In the genomic region with DNA sequence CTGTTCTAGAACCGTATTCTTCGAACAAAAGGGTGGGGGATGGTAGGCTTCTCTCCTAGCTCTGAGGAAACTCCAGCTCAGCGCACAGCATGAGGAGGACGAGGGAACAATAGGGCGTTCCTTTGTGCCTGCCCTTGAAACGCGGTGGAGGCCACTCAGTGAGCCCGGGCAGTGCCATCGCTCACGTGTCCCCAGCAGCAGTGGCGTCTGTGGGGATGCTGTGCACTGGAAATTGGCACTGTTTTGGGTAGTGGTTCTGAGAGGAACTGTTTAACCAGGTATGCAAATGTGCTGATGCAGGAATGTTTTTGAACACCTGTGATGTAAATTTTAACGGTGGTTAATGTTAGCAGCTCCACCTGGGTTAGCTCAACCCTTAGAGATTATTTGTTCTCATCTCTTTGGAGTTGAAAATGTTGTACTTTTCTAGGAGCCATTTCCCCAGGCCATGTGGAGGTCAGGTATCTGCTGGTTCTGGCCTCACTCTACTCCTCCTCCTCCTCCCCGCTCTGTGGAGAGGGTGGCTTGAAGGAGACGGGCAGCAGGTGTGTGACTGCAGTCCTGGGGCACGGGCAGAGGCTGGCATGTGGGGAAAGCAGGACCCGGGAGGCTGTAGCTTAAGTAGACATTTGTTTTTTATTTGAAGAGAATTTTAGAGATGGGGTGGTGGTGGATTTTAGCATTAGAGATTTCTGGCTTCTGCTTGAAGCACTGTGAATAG, we compare ENCODE assay signal across 10 cellular contexts. TPM values are rescaled to one million over a fixed set of nuclear protein-coding genes. Genes with fewer than 3 reads are reported as not detected.
DNase-seq lines count a peak whose midpoint lies in the region; ATAC-seq and TF ChIP-seq lines count a peak whose summit lies in the region.
"Had no signal": no experiment of that assay in that cellular context is flagged by ENCODE, and none has a peak within 500 bp of the region (broad histone marks: within the 10 kb centered on the region; RNA-seq: fewer than 3 reads in every experiment).

No MANE protein-coding gene starts in this region.

- POLR2A ChIA-PET in T-cell (lab: Charles Lee) = no interaction called here

- H3K4me3 Mint-ChIP-seq in T-cell = peak overlapping the region in 1 of 3 donors; percentile 0

- H3K36me3 Mint-ChIP-seq in T-cell = peaks cover 17% of the 10 kb centered on the region

- no peak overlapping the region for H3K4me3 ChIP-seq in right atrium auricular region

- H3K27me3 Mint-ChIP-seq in T-cell = no peaks in the 10 kb centered on the region

- H3K4me1 ChIP-seq in right atrium auricular region = peaks cover 0 to 21% of the 10 kb centered on the region in 2 donors

- TF ChIP-seq CTCF in right atrium auricular region (IDR thresholded peaks at IDR 0.05) = no peak

- CTCF ChIA-PET in T-cell (lab: Charles Lee) = no interaction called here

- intact Hi-C loops in Right ventricle myocardium superior (cut with DNase I) = no loop called here

- H3K9me3 ChIP-seq in right atrium auricular region = no peaks in the 10 kb centered on the region

- H3K9me3 Mint-ChIP-seq in T-cell = no peaks in the 10 kb centered on the region

- DNase-seq in Right ventricle myocardium superior (no peak), right atrium auricular region (ENCODE audit: low spot score) (no peak), T-cell (no peak), iPS-NIHi11 (ENCODE audit: low spot score) (peak; percentile 64), NCI-H2171 (lab: John Stamatoyannopoulos, UW) (no peak), HUDEP-2 (lab: John Stamatoyannopoulos, UW; ENCODE audit: unreplicated experiment in 76 of 76) (no peak)

- H3K27me3 ChIP-seq in right atrium auricular region = no peaks in the 10 kb centered on the region

- no peaks in the 10 kb centered on the region for H3K36me3 ChIP-seq in right atrium auricular region

- H3K27ac Mint-ChIP-seq in T-cell = peak overlapping the region; percentile 71 to 83

- H3K4me1 Mint-ChIP-seq in T-cell = peaks cover 57 to 69% (median 63%) of the 10 kb centered on the region in 3 donors

- ATAC-seq in Right ventricle myocardium superior (ENCODE audit: poor library complexity) (peak; percentile 42), T-cell (replicated peaks in 1 of 4) (no peak), GM19023 (IDR thresholded peaks at IDR 0.05; ENCODE audit: unreplicated experiment) (no peak), HG02763 (IDR thresholded peaks at IDR 0.05; ENCODE audit: unreplicated experiment) (no peak)
- ATAC-seq: Panc1 had no signal

- no peak overlapping the region for H3K27ac ChIP-seq in right atrium auricular region
- H3K27ac ChIP-seq: HL-60 had no signal

RNA-seq across cellular contexts. Expression of a gene that starts 48.3 kb away (rescaled TPM):
- total RNA-seq in Right ventricle myocardium superior (31.2 TPM), right atrium auricular region (10 to 100 TPM; 24.1 to 34.6 TPM), T-cell (100 to 1,000 TPM; 113 to 124 (median 121) TPM)
